10 cellular contexts compared by ENCODE assay signal in the genomic region with DNA sequence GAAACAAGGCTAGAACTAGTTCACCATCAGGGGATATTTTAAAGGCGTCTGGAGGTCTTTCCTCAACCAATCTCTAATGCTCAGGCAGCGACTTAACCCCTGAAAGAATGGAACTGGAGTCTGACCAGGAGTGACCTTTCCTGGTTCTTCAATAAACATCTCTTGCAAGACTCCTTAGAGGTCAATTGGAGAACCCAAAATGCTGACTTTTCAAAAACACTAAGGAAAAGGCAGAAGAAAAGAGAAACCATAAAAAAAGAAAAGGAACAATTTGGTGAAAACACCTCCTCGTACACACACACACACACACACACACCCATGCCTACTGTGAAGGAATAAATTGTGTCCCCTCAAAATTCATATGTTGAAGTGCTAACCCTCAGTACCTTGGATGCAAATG. TPM values are rescaled to one million over a fixed set of nuclear protein-coding genes. Genes with fewer than 3 reads are reported as not detected.
"Had no signal": no experiment of that assay in that cellular context is flagged by ENCODE, and none has a peak within 500 bp of the region (broad histone marks: within the 10 kb centered on the region; RNA-seq: fewer than 3 reads in every experiment).

No MANE protein-coding gene starts in this region.

- H3K4me3 Mint-ChIP-seq: HFFc6 had no signal

- H3K36me3 ChIP-seq: HAP-1 had no signal

- H3K4me2 ChIP-seq: KMS-11 had no signal

- H3K9me3 ChIP-seq: HAP-1 had no signal

- H3K4me3 ChIP-seq: HAP-1 had no signal

- H3K27ac Mint-ChIP-seq: HFFc6 had no signal

- ATAC-seq: HCT116 had no signal

- FAIRE-seq: HTR-8/SVneo had no signal

- DNase-seq: GOT3, H7, HFFc6, KBM-7 had no signal

- H3K4me1 ChIP-seq: HAP-1 had no signal

- H3K9ac ChIP-seq: KMS-11 had no signal

- H3K27ac ChIP-seq: KMS-11 had no signal

RNA-seq across cellular contexts. Expression of gene TIMD4, which starts 12.3 kb away (rescaled TPM):
- total RNA-seq: H4, H7, HFFc6, HT-29 had no signal
